In genomic region chr3:52452570-52453221, GRCh38 we compare ENCODE assay signal across 1 cellular context.
TF ChIP-seq lines count a peak whose summit lies in the region.

No MANE protein-coding gene starts in this region.

TF ChIP-seq in HepG2, 621 proteins besides CTCF, POLR2A, EP300 and RAD21 (continued from another document):
- no peak for TF ChIP-seq DDIT3 (CRISPR knock-in tag; IDR thresholded peaks at IDR 0.05)
